Comparison of ENCODE assay signal across 9 cellular contexts in genomic region chrX:150547511-150548115, GRCh38. TPM values are rescaled to one million over a fixed set of nuclear protein-coding genes. Genes with fewer than 3 reads are reported as not detected.
DNase-seq lines count a peak whose midpoint lies in the region; ATAC-seq, FAIRE-seq and TF ChIP-seq lines count a peak whose summit lies in the region.
"Had no signal": no experiment of that assay in that cellular context is flagged by ENCODE, and none has a peak within 500 bp of the region (broad histone marks: within the 10 kb centered on the region; RNA-seq: fewer than 3 reads in every experiment).

No MANE protein-coding gene starts in this region.

- H3K36me3 ChIP-seq in NT2/D1 (ENCODE audit: insufficient read depth, insufficient read length, low read length) (no peaks in the 10 kb centered on the region), bronchial epithelial cell (ENCODE audit: control insufficient read depth, insufficient read depth, low read length) (no peaks in the 10 kb centered on the region), gastrocnemius medialis (no peaks in the 10 kb centered on the region)

- no peak for FAIRE-seq in bronchial epithelial cell (lab: Jason Lieb, UNC)

- no peak for TF ChIP-seq CTCF in bronchial epithelial cell (IDR thresholded peaks at IDR 0.05; ENCODE audit: insufficient read depth, low read length, severe bottlenecking)
- TF ChIP-seq CTCF in gastrocnemius medialis (IDR thresholded peaks at IDR 0.05 in 4 of 5, conservative IDR thresholded peaks at IDR 0.05 in 1 of 5) = no peak

- peak overlapping the region; percentile 8 for H3K4me3 ChIP-seq in NT2/D1 (ENCODE audit: insufficient read length, low read depth)
- H3K4me3 ChIP-seq in bronchial epithelial cell (ENCODE audit: low read depth, low read length) = peak overlapping the region; percentile 26
- H3K4me3 ChIP-seq in gastrocnemius medialis = peak overlapping the region; percentile 41 to 62 (median 55)

- peak in 1 of 2 donors; percentile 28 for TF ChIP-seq POLR2A in gastrocnemius medialis (IDR thresholded peaks at IDR 0.05)

- H3K4me1 ChIP-seq in NT2/D1 (ENCODE audit: insufficient read depth, insufficient read length) (peaks cover 2% of the 10 kb centered on the region), gastrocnemius medialis (no peaks in the 10 kb centered on the region)

- intact Hi-C loops in gastrocnemius medialis (cut with DNase I; ENCODE audit: low total_unique reads) = no loop called here

- H3K27me3 ChIP-seq in NT2/D1 (ENCODE audit: insufficient read depth, insufficient read length) (peaks cover 22% of the 10 kb centered on the region), bronchial epithelial cell (ENCODE audit: control insufficient read depth, insufficient read depth, low read length) (no peaks in the 10 kb centered on the region), gastrocnemius medialis (no peaks in the 10 kb centered on the region)

- H3K9me3 ChIP-seq in NT2/D1 (ENCODE audit: insufficient read depth, low read length) (no peaks in the 10 kb centered on the region), gastrocnemius medialis (no peaks in the 10 kb centered on the region)

- in situ Hi-C loops in gastrocnemius medialis (cut with MboI; ENCODE audit: low sequenced_read_pairs in 4 of 4) = no loop called here

- peak overlapping the region; percentile 79 to 90 (median 80) for H3K27ac ChIP-seq in gastrocnemius medialis
- H3K27ac ChIP-seq: C4-2B had no signal

- ATAC-seq in gastrocnemius medialis = peak; percentile 88 to 91

- DNase-seq in NCI-H2029 (lab: John Stamatoyannopoulos, UW) (peak; percentile 30), NCI-H2029 treated with DMSO at 0.1 percent for 48 hours (lab: John Stamatoyannopoulos, UW) (no peak), HCEC 1CT (peak; percentile 42), NT2/D1 (ENCODE audit: low read depth, low spot score) (no peak), bronchial epithelial cell (ENCODE audit: low read depth) (peak; percentile 5), iPS-NIHi7 (ENCODE audit: extremely low spot score) (peak; percentile 55), gastrocnemius medialis (peak; percentile 23 to 62), Kasumi-1 (lab: John Stamatoyannopoulos, UW) (no peak)

- peak overlapping the region; percentile 64 for H3K9ac ChIP-seq in NT2/D1 (ENCODE audit: insufficient read length, low read depth)

RNA-seq across cellular contexts. Expression of gene MTM1, which starts 20.8 kb away (rescaled TPM):
- 11.3 and 15.2 TPM in 2 replicates for total RNA-seq in bronchial epithelial cell
- total RNA-seq in gastrocnemius medialis = 10 to 100 TPM in 3 of 4 donors, 1 to 10 TPM in 1; 6.3 to 18.1 (median 11.5) TPM

Comparison
In these comparisons a context has a peak if more than half of its experiments do, and no peak if none do; other contexts are left out.
1. DNase-seq: peak in NCI-H2029 (single experiment), HCEC 1CT (single experiment), bronchial epithelial cell (single experiment), iPS-NIHi7 (single experiment) and gastrocnemius medialis (2 of 2); none in NCI-H2029 treated with DMSO at 0.1 percent for 48 hours (single experiment), NT2/D1 (single experiment) and Kasumi-1 (0 of 2).
2. Peak in every context shown above with its lines, with median percentiles within 50 percentile points of each other: H3K4me3 ChIP-seq.